11 cellular contexts compared by ENCODE assay signal in the genomic region with DNA sequence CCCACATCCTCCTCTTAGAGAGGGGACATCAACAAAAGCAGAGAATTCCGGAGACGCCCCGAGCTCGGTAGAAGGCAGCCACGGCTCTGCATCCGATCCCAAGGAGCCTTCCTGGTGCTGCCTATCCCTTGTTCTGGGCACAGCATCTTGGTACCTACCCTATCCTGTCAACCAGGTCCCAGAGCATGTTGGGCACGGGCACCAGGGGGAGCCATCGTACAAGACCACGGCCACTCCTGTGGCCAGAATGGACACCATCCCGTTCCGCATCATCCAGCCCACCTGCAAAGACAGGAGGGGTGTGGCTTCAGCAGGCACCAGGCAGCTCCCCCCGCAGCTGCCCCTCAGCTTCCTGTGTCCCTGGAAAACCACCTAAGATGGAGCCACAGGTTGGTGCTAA.
A peak's percentile ranks its signal among the peaks of the same experiment; 100 is the strongest.
DNase-seq lines count a peak whose midpoint lies in the region; ATAC-seq and TF ChIP-seq lines count a peak whose summit lies in the region.
"Had no signal": no experiment of that assay in that cellular context is flagged by ENCODE, and none has a peak within 500 bp of the region (broad histone marks: within the 10 kb centered on the region; RNA-seq: fewer than 3 reads in every experiment).

No MANE protein-coding gene starts in this region.

- peaks cover 15% of the 10 kb centered on the region for H3K36me3 Mint-ChIP-seq in endothelial cell (ENCODE audit: low read depth, unreplicated experiment)

- no peak overlapping the region for H3K27ac Mint-ChIP-seq in endothelial cell (ENCODE audit: unreplicated experiment)
- H3K27ac Mint-ChIP-seq: activated T-helper 2 cell treated with anti-CD3 and anti-CD28 coated beads, Interferon-gamma antibody, Interleukin-2, Interleukin-4, amounts not matched to agents 10 μg/mL and 5 μg/mL and 100 μg/mL, durations not matched to agents 14 hours and 24 hours and 36 hours; CD4-positive, CD25-positive, alpha-beta regulatory T cell; stimulated activated naive CD8-positive, alpha-beta T cell treated with anti-CD3 and anti-CD28 coated beads, Interleukin-15, Interleukin-2, amounts not matched to agents 100 ng/mL and 50 ng/mL, for 24 hours had no signal

- DNase-seq in SKM-1 treated with dmso at 0.1 percent for 144 hours (lab: John Stamatoyannopoulos, UW; ENCODE audit: unreplicated experiment) (peak; percentile 13), SKM-1 (lab: John Stamatoyannopoulos, UW; ENCODE audit: unreplicated experiment) (no peak), NCI-H1105 treated with DMSO at 0.1 percent for 48 hours (lab: John Stamatoyannopoulos, UW) (peak; percentile 19), endothelial cell (ENCODE audit: low spot score) (peak; percentile 27), NOMO-1 (lab: John Stamatoyannopoulos, UW; ENCODE audit: unreplicated experiment in 2 of 2) (no peak), GM03348 (ENCODE audit: low spot score) (no peak)
- DNase-seq in stimulated activated CD4-positive, alpha-beta T cell treated with anti-CD3 and anti-CD28 coated beads, Interleukin-4, amount 100 ng/mL, for 48 hours (ENCODE audit: low read depth in 2 of 2), result peak; percentile 10 to 15
- DNase-seq: CD4-positive, CD25-positive, alpha-beta regulatory T cell had no signal

- no peak for ATAC-seq in HG03280 (IDR thresholded peaks at IDR 0.05; ENCODE audit: unreplicated experiment)

- H3K27me3 Mint-ChIP-seq in endothelial cell (ENCODE audit: unreplicated experiment), result peaks cover 11% of the 10 kb centered on the region
- H3K27me3 Mint-ChIP-seq: CD4-positive, CD25-positive, alpha-beta regulatory T cell; stimulated activated naive CD8-positive, alpha-beta T cell treated with anti-CD3 and anti-CD28 coated beads, Interleukin-15, Interleukin-2, amounts not matched to agents 100 ng/mL and 50 ng/mL, for 24 hours had no signal

- peaks cover 37% of the 10 kb centered on the region for H3K9me3 Mint-ChIP-seq in endothelial cell (ENCODE audit: unreplicated experiment)
- H3K9me3 Mint-ChIP-seq: stimulated activated naive CD8-positive, alpha-beta T cell treated with anti-CD3 and anti-CD28 coated beads, Interleukin-15, Interleukin-2, amounts not matched to agents 100 ng/mL and 50 ng/mL, for 24 hours had no signal

- H3K4me3 Mint-ChIP-seq in endothelial cell (ENCODE audit: unreplicated experiment), result no peak overlapping the region
- H3K4me3 Mint-ChIP-seq: CD4-positive, CD25-positive, alpha-beta regulatory T cell; stimulated activated naive CD8-positive, alpha-beta T cell treated with anti-CD3 and anti-CD28 coated beads, Interleukin-15, Interleukin-2, amounts not matched to agents 100 ng/mL and 50 ng/mL, for 24 hours had no signal

- TF ChIP-seq CTCF in endothelial cell (IDR thresholded peaks at IDR 0.05; ENCODE audit: unreplicated experiment), result no peak

- H3K4me1 Mint-ChIP-seq in endothelial cell (ENCODE audit: unreplicated experiment), result no peaks in the 10 kb centered on the region
- H3K4me1 Mint-ChIP-seq: CD4-positive, CD25-positive, alpha-beta regulatory T cell had no signal

Comparison
In these comparisons a context has a peak if more than half of its experiments do, and no peak if none do; other contexts are left out.
1. DNase-seq: peak in SKM-1 treated with dmso at 0.1 percent for 144 hours (single experiment), NCI-H1105 treated with DMSO at 0.1 percent for 48 hours (single experiment), endothelial cell (single experiment) and stimulated activated CD4-positive, alpha-beta T cell treated with anti-CD3 and anti-CD28 coated beads, Interleukin-4, amount 100 ng/mL, for 48 hours (2 of 2); none in SKM-1 (single experiment), NOMO-1 (0 of 2) and GM03348 (single experiment).